Comparison of ENCODE assay signal across 23 cellular contexts in the genomic region with DNA sequence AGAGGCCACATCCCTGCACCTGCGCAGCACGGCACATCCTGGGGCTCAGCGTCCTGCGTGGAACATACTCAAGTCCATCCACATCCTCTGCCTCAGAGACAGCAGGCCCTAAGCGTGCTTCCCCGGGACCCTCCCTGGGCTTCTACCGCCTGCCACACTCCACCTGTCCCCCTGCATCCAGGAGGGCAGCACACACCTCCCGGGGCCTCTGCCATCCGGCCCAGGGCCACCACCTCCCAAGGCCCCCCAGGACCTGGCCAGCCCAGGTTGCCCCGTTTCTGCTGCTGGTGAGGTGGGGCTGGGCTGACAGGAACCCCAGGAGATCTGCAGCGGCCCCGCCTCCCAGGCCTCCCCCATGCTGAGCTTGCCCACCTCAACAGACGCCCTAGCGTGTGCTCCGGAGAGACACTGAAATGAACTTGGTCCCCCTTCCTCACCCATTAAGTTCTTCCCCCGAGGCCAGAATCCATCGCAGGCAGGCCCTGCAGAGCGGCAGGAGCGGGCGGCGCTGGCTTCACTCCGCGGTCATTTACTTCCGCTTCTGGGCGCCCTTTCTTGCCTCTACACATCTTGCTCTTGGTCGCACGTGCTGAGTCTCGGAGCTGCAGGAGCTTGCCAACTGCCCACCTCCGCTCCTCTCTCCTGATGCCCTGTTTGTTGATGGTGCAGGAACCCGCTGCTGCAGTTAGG.
"Had no signal": no experiment of that assay in that cellular context is flagged by ENCODE, and none has a peak within 500 bp of the region (broad histone marks: within the 10 kb centered on the region; RNA-seq: fewer than 3 reads in every experiment).

No MANE protein-coding gene starts in this region.

- H3K36me3 Mint-ChIP-seq: activated naive CD4-positive, alpha-beta T cell treated with anti-CD3 and anti-CD28 coated beads, Interleukin-2, amount 50 U/mL, for 72 hours had no signal

- H3K4me1 ChIP-seq: adrenal gland, body of pancreas had no signal

- H3K36me3 ChIP-seq: adrenal gland, WERI-Rb-1 had no signal

- DNase-seq: activated CD4-positive, alpha-beta T cell treated with anti-CD3 and anti-CD28 coated beads for 1 hour; activated CD4-positive, alpha-beta T cell treated with anti-CD3 and anti-CD28 coated beads for 48 hours; activated CD4-positive, alpha-beta T cell treated with anti-CD3 and anti-CD28 coated beads, Interleukin-2, amount 50 U/mL, for 48 hours; activated CD4-positive, CD25-positive, alpha-beta regulatory T cell; activated CD8-positive, alpha-beta T cell treated with anti-CD3 and anti-CD28 coated beads, Interleukin-2, amount 10 ng/mL, durations not matched to agents 7 days and 5 days; activated gamma-delta T cell treated with Interleukin-2 at 50 U/mL for 16 hours; activated naive CD4-positive, alpha-beta T cell treated with anti-CD3 and anti-CD28 coated beads for 36 hours; activated T-cell treated with anti-CD3 and anti-CD28 coated beads, Interleukin-2, amount 50 U/mL, for 24 hours; adrenal gland; body of pancreas; caudate nucleus; cerebellar nuclear complex; NCI-H1048; NCI-H1436 treated with DMSO at 0.1 percent for 48 hours; NCI-H1694 treated with DMSO at 0.1 percent for 48 hours; NCI-H2029; NCI-H345; NCI-H524 treated with DMSO at 0.1 percent for 48 hours; T1000; WERI-Rb-1 had no signal

- H3K27me3 ChIP-seq: body of pancreas had no signal

- H3K4me3 ChIP-seq: adrenal gland, body of pancreas, K562 had no signal

- ATAC-seq: activated CD8-positive, alpha-beta T cell treated with anti-CD3 and anti-CD28 coated beads, Interleukin-2, amount 10 ng/mL, durations not matched to agents 7 days and 5 days; activated naive CD4-positive, alpha-beta T cell treated with anti-CD3 and anti-CD28 coated beads, Interleukin-2, amount 50 U/mL, for 72 hours; body of pancreas; K562; Panc1 had no signal

- H3K27ac ChIP-seq: adrenal gland, body of pancreas, WERI-Rb-1 had no signal

- H3K9me3 ChIP-seq: adrenal gland, body of pancreas had no signal

- H3K27ac Mint-ChIP-seq: activated CD8-positive, alpha-beta T cell treated with anti-CD3 and anti-CD28 coated beads, Interleukin-2, amount 10 ng/mL, durations not matched to agents 7 days and 5 days; activated naive CD4-positive, alpha-beta T cell treated with anti-CD3 and anti-CD28 coated beads for 36 hours; activated T-cell treated with anti-CD3 and anti-CD28 coated beads, Interleukin-2, amount 50 U/mL, for 24 hours had no signal

- H3K9me3 Mint-ChIP-seq: activated naive CD4-positive, alpha-beta T cell treated with anti-CD3 and anti-CD28 coated beads for 36 hours; activated T-cell treated with anti-CD3 and anti-CD28 coated beads, Interleukin-2, amount 50 U/mL, for 24 hours had no signal

- H3K4me3 Mint-ChIP-seq: activated CD8-positive, alpha-beta T cell treated with anti-CD3 and anti-CD28 coated beads, Interleukin-2, amount 10 ng/mL, durations not matched to agents 7 days and 5 days; activated naive CD4-positive, alpha-beta T cell treated with anti-CD3 and anti-CD28 coated beads for 36 hours; activated T-cell treated with anti-CD3 and anti-CD28 coated beads, Interleukin-2, amount 50 U/mL, for 24 hours had no signal
